Comparison of ENCODE assay signal across 8 cellular contexts in genomic region chr1:179883739-179884138, GRCh38. TPM values are rescaled to one million over a fixed set of nuclear protein-coding genes. Genes with fewer than 3 reads are reported as not detected.
DNase-seq lines count a peak whose midpoint lies in the region; ATAC-seq and TF ChIP-seq lines count a peak whose summit lies in the region.

No MANE protein-coding gene starts in this region.

- ATAC-seq in HG02973 (IDR thresholded peaks at IDR 0.05; ENCODE audit: unreplicated experiment) (peak; percentile 27), thoracic aorta (ENCODE audit: insufficient number of reproducible peaks, low FRiP score, low read depth) (no peak)
- peak; percentile 31 for ATAC-seq in naive thymus-derived CD4-positive, alpha-beta T cell

- peak; percentile 12 for DNase-seq in DMS79 (lab: John Stamatoyannopoulos, UW)
- DNase-seq in T-helper 2 cell treated with Interferon-gamma antibody and Interleukin-4, amounts not matched to agents 5 μg/mL and 100 μg/mL, for 36 hours (ENCODE audit: low spot score): peak; percentile 63
- DNase-seq in colonic mucosa: no peak
- peak in 8 of 9 donors; percentile 40 to 90 (median 58) for DNase-seq in naive thymus-derived CD4-positive, alpha-beta T cell
- DNase-seq in thoracic aorta (ENCODE audit: low spot score): no peak
- DNase-seq in G401 (ENCODE audit: low spot score): no peak
- no peak for DNase-seq in DMS 273 treated with DMSO at 0.1 percent for 48 hours (lab: John Stamatoyannopoulos, UW)

- H3K27ac ChIP-seq in colonic mucosa (peak overlapping the region; percentile 99), thoracic aorta (peak overlapping the region; percentile 74 to 99)
- peak overlapping the region; percentile 98 for H3K27ac ChIP-seq in naive thymus-derived CD4-positive, alpha-beta T cell (ENCODE audit: low read depth, low read length)

- peak overlapping the region; percentile 92 for H3K4me3 Mint-ChIP-seq in T-helper 2 cell treated with Interferon-gamma antibody and Interleukin-4, amounts not matched to agents 5 μg/mL and 100 μg/mL, for 36 hours
- peak overlapping the region; percentile 93 to 99 (median 97) for H3K4me3 Mint-ChIP-seq in naive thymus-derived CD4-positive, alpha-beta T cell

- in situ Hi-C loops in G401 (cut with HindIII; ENCODE audit: low sequenced_read_pairs): no loop called here

- peaks cover 32% of the 10 kb centered on the region for H3K36me3 Mint-ChIP-seq in T-helper 2 cell treated with Interferon-gamma antibody and Interleukin-4, amounts not matched to agents 5 μg/mL and 100 μg/mL, for 36 hours (ENCODE audit: low read depth)
- peaks cover 5 to 15% (median 12%) of the 10 kb centered on the region in 5 donors for H3K36me3 Mint-ChIP-seq in naive thymus-derived CD4-positive, alpha-beta T cell

- peaks cover 46% of the 10 kb centered on the region for H3K4me1 Mint-ChIP-seq in T-helper 2 cell treated with Interferon-gamma antibody and Interleukin-4, amounts not matched to agents 5 μg/mL and 100 μg/mL, for 36 hours (ENCODE audit: low read depth)
- H3K4me1 Mint-ChIP-seq in naive thymus-derived CD4-positive, alpha-beta T cell: peaks cover 36 to 76% (median 61%) of the 10 kb centered on the region in 7 donors

- peak overlapping the region; percentile 82 for H3K4me3 ChIP-seq in colonic mucosa
- peak overlapping the region; percentile 96 for H3K4me3 ChIP-seq in naive thymus-derived CD4-positive, alpha-beta T cell (ENCODE audit: low read length)
- H3K4me3 ChIP-seq in thoracic aorta: peak overlapping the region; percentile 96

- no peaks in the 10 kb centered on the region for H3K27me3 ChIP-seq in colonic mucosa
- H3K27me3 ChIP-seq in naive thymus-derived CD4-positive, alpha-beta T cell (ENCODE audit: control insufficient read depth in 2 of 2, insufficient read depth in 2 of 2, low read length in 2 of 2): no peaks in the 10 kb centered on the region
- no peaks in the 10 kb centered on the region for H3K27me3 ChIP-seq in thoracic aorta (replicated peaks; ENCODE audit: insufficient read depth)

- H3K4me1 ChIP-seq in colonic mucosa: no peaks in the 10 kb centered on the region
- H3K4me1 ChIP-seq in naive thymus-derived CD4-positive, alpha-beta T cell (ENCODE audit: control insufficient read depth in 2 of 2, insufficient read depth in 2 of 2, low read length in 2 of 2): peaks cover 27 to 33% of the 10 kb centered on the region in 2 donors
- peaks cover 48 to 52% of the 10 kb centered on the region in 2 donors for H3K4me1 ChIP-seq in thoracic aorta (ENCODE audit: control insufficient read depth in 1 of 2, low read depth in 2 of 2)

- H3K27ac Mint-ChIP-seq in T-helper 2 cell treated with Interferon-gamma antibody and Interleukin-4, amounts not matched to agents 5 μg/mL and 100 μg/mL, for 36 hours: peak overlapping the region; percentile 99
- H3K27ac Mint-ChIP-seq in naive thymus-derived CD4-positive, alpha-beta T cell: peak overlapping the region; percentile 99 to 100 (median 100)

- CTCF ChIA-PET in naive thymus-derived CD4-positive, alpha-beta T cell (lab: Charles Lee): interaction anchor here (1.6 kb wide), 1 partner anchor 69 kb away, joined by 4 read pairs; no protein-coding TSS in a partner anchor

- no peaks in the 10 kb centered on the region for H3K9me3 ChIP-seq in colonic mucosa
- H3K9me3 ChIP-seq in naive thymus-derived CD4-positive, alpha-beta T cell (ENCODE audit: control insufficient read depth in 2 of 3, low read length in 3 of 3): no peaks in the 10 kb centered on the region
- no peaks in the 10 kb centered on the region for H3K9me3 ChIP-seq in thoracic aorta

- H3K9me3 Mint-ChIP-seq in T-helper 2 cell treated with Interferon-gamma antibody and Interleukin-4, amounts not matched to agents 5 μg/mL and 100 μg/mL, for 36 hours: no peaks in the 10 kb centered on the region
- H3K9me3 Mint-ChIP-seq in naive thymus-derived CD4-positive, alpha-beta T cell: peaks cover 0 to 2% (median 0%) of the 10 kb centered on the region in 11 donors

- peak overlapping the region in 1 of 2 donors; percentile 98 for H3K9ac ChIP-seq in colonic mucosa (ENCODE audit: low read depth in 2 of 2, low read length in 2 of 2)

- no peaks in the 10 kb centered on the region for H3K27me3 Mint-ChIP-seq in T-helper 2 cell treated with Interferon-gamma antibody and Interleukin-4, amounts not matched to agents 5 μg/mL and 100 μg/mL, for 36 hours (ENCODE audit: low read depth)
- H3K27me3 Mint-ChIP-seq in naive thymus-derived CD4-positive, alpha-beta T cell: no peaks in the 10 kb centered on the region

- no peaks in the 10 kb centered on the region for H3K36me3 ChIP-seq in colonic mucosa
- peaks cover 0 to 33% (median 12%) of the 10 kb centered on the region in 3 experiments for H3K36me3 ChIP-seq in naive thymus-derived CD4-positive, alpha-beta T cell (ENCODE audit: control insufficient read depth in 2 of 3, insufficient read depth in 3 of 3, low read length in 3 of 3)
- peaks cover 12% of the 10 kb centered on the region for H3K36me3 ChIP-seq in thoracic aorta

- TF ChIP-seq CTCF in colonic mucosa (IDR thresholded peaks at IDR 0.05) (no peak), thoracic aorta (IDR thresholded peaks at IDR 0.05) (no peak)

- intact Hi-C loops in colonic mucosa (cut with DNase I): loop anchor here (10.0 kb wide), 1 partner anchor 71 kb away; the partner anchor contains the start of gene CEP350
- intact Hi-C loops in naive thymus-derived CD4-positive, alpha-beta T cell (cut with micrococcal nuclease): loop anchor here (2.0 to 10.0 kb wide), 11 partner anchors 15 to 1224 kb away; partner anchors contain the start of genes FAM20B (in 1 of the 2), STX6 (in 1 of the 2), TOR3A (in 1 of the 2) and XPR1 (in 1 of the 2)

- POLR2A ChIA-PET in naive thymus-derived CD4-positive, alpha-beta T cell (lab: Charles Lee): interaction anchor here (0.6 to 7.1 kb wide), 16 partner anchors 9 to 801 kb away, joined by 3 to 85 read pairs (median 4); partner anchors contain the start of genes CEP350 and QSOX1

RNA-seq across cellular contexts. Expression of gene TOR1AIP1, which starts 1.7 kb away (rescaled TPM):
- total RNA-seq in colonic mucosa (10 to 100 TPM; 19.3 to 29.7 TPM), thoracic aorta (100 to 1,000 TPM in 1 of 2 donors, 10 to 100 TPM in 1; 99.5 to 106 TPM)
- 10 to 100 TPM; 47.4 to 88.6 (median 59.5) TPM for total RNA-seq in naive thymus-derived CD4-positive, alpha-beta T cell
- polyA plus RNA-seq in naive thymus-derived CD4-positive, alpha-beta T cell: 10 to 100 TPM; 58.5 to 74.3 TPM
- 23.9 and 42.6 TPM in 2 replicates for total RNA-seq in G401 (2014; rRNA removed; shearing (Covaris generic))

RNA-seq across cellular contexts. Expression of gene TOR1AIP2, which starts 6.1 kb away (rescaled TPM):
- total RNA-seq in colonic mucosa (10 to 100 TPM; 66.8 to 76.9 TPM), thoracic aorta (10 to 100 TPM; 45.9 to 74.1 TPM)
- 10 to 100 TPM; 52.0 to 64.9 (median 60.4) TPM for total RNA-seq in naive thymus-derived CD4-positive, alpha-beta T cell
- 10 to 100 TPM in 1 of 2 donors, 1 to 10 TPM in 1; 9.5 to 15.0 TPM for polyA plus RNA-seq in naive thymus-derived CD4-positive, alpha-beta T cell
- 20.4 and 27.9 TPM in 2 replicates for total RNA-seq in G401 (2014; rRNA removed; shearing (Covaris generic))

Comparison
In these comparisons a context has a peak if more than half of its experiments do, and no peak if none do; other contexts are left out.
1. DNase-seq: peak in DMS79 (single experiment), T-helper 2 cell treated with Interferon-gamma antibody and Interleukin-4, amounts not matched to agents 5 μg/mL and 100 μg/mL, for 36 hours (single experiment) and naive thymus-derived CD4-positive, alpha-beta T cell (8 of 9); none in colonic mucosa (single experiment), thoracic aorta (single experiment), G401 (single experiment) and DMS 273 treated with DMSO at 0.1 percent for 48 hours (single experiment).
2. Peak in every context shown above with its lines, with median percentiles within 50 percentile points of each other: H3K27ac ChIP-seq and H3K4me3 ChIP-seq.